ENCODE assay signal across 18 cellular contexts in genomic region chr1:96580920-96581319, GRCh38.
"Had no signal": no experiment of that assay in that cellular context is flagged by ENCODE, and none has a peak within 500 bp of the region (broad histone marks: within the 10 kb centered on the region; RNA-seq: fewer than 3 reads in every experiment).

No MANE protein-coding gene starts in this region.

- H3K9me3 ChIP-seq: lower lobe of right lung, neutrophil, right atrium auricular region, transverse colon, vagina had no signal

- H3K27ac ChIP-seq: cardiac muscle cell, lower lobe of right lung, neutrophil, parathyroid adenoma, right atrium auricular region, transverse colon, vagina, VCaP had no signal

- H3K27me3 ChIP-seq: cardiac muscle cell, right atrium auricular region, transverse colon, vagina had no signal

- H3K4me3 ChIP-seq: cardiac muscle cell, lower lobe of right lung, right atrium auricular region, transverse colon, vagina had no signal

- H3K4me1 ChIP-seq: lower lobe of right lung, parathyroid adenoma, right atrium auricular region, transverse colon, vagina had no signal

- H3K27ac Mint-ChIP-seq: activated CD4-positive, alpha-beta memory T cell treated with anti-CD3 and anti-CD28 coated beads for 36 hours; activated naive CD4-positive, alpha-beta T cell treated with anti-CD3 and anti-CD28 coated beads, Interleukin-2, amount 50 U/mL, for 72 hours; naive B cell had no signal

- H3K9ac ChIP-seq: parathyroid adenoma had no signal

- H3K9me3 Mint-ChIP-seq: activated CD4-positive, alpha-beta memory T cell treated with anti-CD3 and anti-CD28 coated beads for 36 hours; activated naive CD4-positive, alpha-beta T cell treated with anti-CD3 and anti-CD28 coated beads, Interleukin-2, amount 50 U/mL, for 72 hours had no signal

- H2AFZ ChIP-seq: parathyroid adenoma had no signal

- H3K4me1 Mint-ChIP-seq: naive B cell had no signal

- DNase-seq: activated CD4-positive, alpha-beta memory T cell treated with anti-CD3 and anti-CD28 coated beads for 36 hours; activated effector memory CD4-positive, alpha-beta T cell treated with anti-CD3 and anti-CD28 coated beads, Interleukin-2, amount 50 U/mL, for 16 hours; activated T-cell treated with anti-CD3 and anti-CD28 coated beads, Interleukin-2, amount 50 U/mL, for 48 hours; left cardiac atrium; lower lobe of right lung; naive B cell; small intestine; stimulated activated CD4-positive, alpha-beta T cell treated with anti-CD3 and anti-CD28 coated beads, Interleukin-4, amount 100 ng/mL, for 4 hours; stimulated activated naive CD8-positive, alpha-beta T cell treated with anti-CD3 and anti-CD28 coated beads, Interleukin-15, Interleukin-2, amounts not matched to agents 100 U/mL and 50 U/mL, for 24 hours; T-helper 1 cell; transverse colon had no signal

- H3K36me3 Mint-ChIP-seq: activated CD4-positive, alpha-beta memory T cell treated with anti-CD3 and anti-CD28 coated beads for 36 hours; activated naive CD4-positive, alpha-beta T cell treated with anti-CD3 and anti-CD28 coated beads, Interleukin-2, amount 50 U/mL, for 72 hours; naive B cell had no signal

- H3K4me3 Mint-ChIP-seq: activated CD4-positive, alpha-beta memory T cell treated with anti-CD3 and anti-CD28 coated beads for 36 hours; naive B cell had no signal

- ATAC-seq: activated naive CD4-positive, alpha-beta T cell treated with anti-CD3 and anti-CD28 coated beads, Interleukin-2, amount 50 U/mL, for 72 hours; left cardiac atrium; lower lobe of right lung; stimulated activated naive CD8-positive, alpha-beta T cell treated with anti-CD3 and anti-CD28 coated beads, Interleukin-15, Interleukin-2, amounts not matched to agents 100 U/mL and 50 U/mL, for 24 hours had no signal

- H3K36me3 ChIP-seq: cardiac muscle cell, lower lobe of right lung, neutrophil, right atrium auricular region, transverse colon, vagina had no signal
